In the genomic region with DNA sequence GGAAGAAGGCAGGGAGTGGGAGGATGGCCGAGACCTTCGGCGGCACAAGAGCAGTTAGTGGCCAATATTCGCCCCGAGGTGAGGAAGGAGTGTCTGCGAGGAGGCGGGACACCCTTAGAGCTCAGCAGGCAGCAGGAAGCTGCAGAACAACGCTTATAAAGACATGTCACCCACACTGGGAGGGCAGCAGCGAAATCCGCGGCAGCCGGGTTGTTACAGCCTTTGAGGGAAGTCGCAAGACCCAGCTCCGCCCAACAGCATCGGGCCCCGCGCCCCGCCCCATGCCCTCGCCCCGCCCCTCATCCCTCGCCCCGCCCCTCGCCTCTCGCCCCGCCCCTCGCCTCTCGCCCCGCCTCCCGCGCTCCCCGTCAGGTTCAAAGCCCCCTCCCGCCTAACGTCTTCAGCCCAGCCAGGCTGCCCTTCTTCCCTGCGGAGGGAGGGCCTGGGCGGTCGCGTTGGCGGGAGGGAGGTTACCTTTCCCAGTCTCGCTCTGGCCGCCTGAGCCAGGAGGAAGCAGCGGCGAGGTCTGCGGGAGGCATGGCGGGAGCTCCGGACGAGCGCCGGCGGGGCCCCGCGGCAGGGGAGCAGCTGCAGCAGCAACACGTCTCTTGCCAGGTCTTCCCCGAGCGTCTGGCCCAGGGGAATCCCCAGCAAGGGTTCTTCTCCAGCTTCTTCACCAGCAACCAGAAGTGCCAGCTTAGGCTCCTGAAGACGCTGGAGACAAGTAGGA, we compare ENCODE assay signal across 8 cellular contexts. TPM values are rescaled to one million over a fixed set of nuclear protein-coding genes. Genes with fewer than 3 reads are reported as not detected.
A peak's percentile ranks its signal among the peaks of the same experiment; 100 is the strongest.
DNase-seq lines count a peak whose midpoint lies in the region; ATAC-seq and TF ChIP-seq lines count a peak whose summit lies in the region.

A gene with protein sequence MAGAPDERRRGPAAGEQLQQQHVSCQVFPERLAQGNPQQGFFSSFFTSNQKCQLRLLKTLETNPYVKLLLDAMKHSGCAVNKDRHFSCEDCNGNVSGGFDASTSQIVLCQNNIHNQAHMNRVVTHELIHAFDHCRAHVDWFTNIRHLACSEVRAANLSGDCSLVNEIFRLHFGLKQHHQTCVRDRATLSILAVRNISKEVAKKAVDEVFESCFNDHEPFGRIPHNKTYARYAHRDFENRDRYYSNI (plus strand): TSS at position 403 of the 730 bp plus-strand sequence. CDS start 135 bp downstream, at position 538.

- H3K4me3 ChIP-seq in epithelial cell of proximal tubule (ENCODE audit: low read depth, low read length) (peak within 1 kb of the TSS; percentile 77), mucosa of rectum (ENCODE audit: low read length in 2 of 2) (peak within 1 kb of the TSS; percentile 75 to 94)

- H3K27ac ChIP-seq in mucosa of rectum (ENCODE audit: low read depth in 2 of 2, low read length in 2 of 2) = peak within 1 kb of the TSS; percentile 94 to 97

- TF ChIP-seq EP300 in Ishikawa (IDR thresholded peaks at IDR 0.05; ENCODE audit: borderline replicate concordance) = peak; percentile 45; the same call in 1 of the 2 replicates

- H3K27me3 ChIP-seq in mucosa of rectum (ENCODE audit: control insufficient read depth in 2 of 2, insufficient read depth in 2 of 2, low read length in 2 of 2) = no peaks in the 10 kb centered on the region

- peak within 1 kb of the TSS; percentile 86 to 99 for H3K9ac ChIP-seq in mucosa of rectum (ENCODE audit: low read depth in 1 of 2, low read length in 2 of 2)

- H3K36me3 ChIP-seq in mucosa of rectum (ENCODE audit: control insufficient read depth in 2 of 2, insufficient read depth in 2 of 2, low read length in 2 of 2) = no peaks in the 10 kb centered on the region

- peak; percentile 86 for ATAC-seq in GM21619 (IDR thresholded peaks at IDR 0.05; ENCODE audit: unreplicated experiment)

- H3K4me1 ChIP-seq in mucosa of rectum (ENCODE audit: control insufficient read depth in 2 of 2, insufficient read depth in 2 of 2, low read length in 2 of 2) = peaks cover 10 to 16% of the 10 kb centered on the region in 2 donors

- TF ChIP-seq CTCF in epithelial cell of proximal tubule (conservative IDR thresholded peaks at IDR 0.05; ENCODE audit: low read depth, low read length) = no peak

- no peak for TF ChIP-seq RAD21 in Ishikawa (IDR thresholded peaks at IDR 0.05; ENCODE audit: low read depth)

- peak; percentile 86 for DNase-seq in DMS153 (lab: John Stamatoyannopoulos, UW)
- DNase-seq in OCI-M2 (lab: John Stamatoyannopoulos, UW; ENCODE audit: unreplicated experiment) = peak; percentile 58
- DNase-seq in activated T-cell treated with anti-CD3 and anti-CD28 coated beads for 48 hours (ENCODE audit: low read depth) = peak; percentile 79
- DNase-seq in epithelial cell of proximal tubule (ENCODE audit: low read depth) = peak; percentile 41
- DNase-seq in stimulated activated CD8-positive, alpha-beta memory T cell treated with anti-CD3 and anti-CD28 coated beads, Interleukin-4, amount 100 ng/mL, for 4 hours (ENCODE audit: low read depth in 2 of 2, low spot score in 1 of 2) = peak; percentile 67 to 77

- no peaks in the 10 kb centered on the region for H3K9me3 ChIP-seq in mucosa of rectum (ENCODE audit: control insufficient read depth in 2 of 2, low read length in 2 of 2)

TF ChIP-seq in Ishikawa, 13 proteins besides CTCF, POLR2A, EP300 and RAD21:
- TF ChIP-seq YY1 (IDR thresholded peaks at IDR 0.05; ENCODE audit: low read depth) = peak; percentile 78
- TF ChIP-seq FOXM1 (IDR thresholded peaks at IDR 0.05; ENCODE audit: borderline replicate concordance, low read depth) = no peak
- TF ChIP-seq CEBPB (IDR thresholded peaks at IDR 0.05) = no peak
- TF ChIP-seq, protein P1, sequence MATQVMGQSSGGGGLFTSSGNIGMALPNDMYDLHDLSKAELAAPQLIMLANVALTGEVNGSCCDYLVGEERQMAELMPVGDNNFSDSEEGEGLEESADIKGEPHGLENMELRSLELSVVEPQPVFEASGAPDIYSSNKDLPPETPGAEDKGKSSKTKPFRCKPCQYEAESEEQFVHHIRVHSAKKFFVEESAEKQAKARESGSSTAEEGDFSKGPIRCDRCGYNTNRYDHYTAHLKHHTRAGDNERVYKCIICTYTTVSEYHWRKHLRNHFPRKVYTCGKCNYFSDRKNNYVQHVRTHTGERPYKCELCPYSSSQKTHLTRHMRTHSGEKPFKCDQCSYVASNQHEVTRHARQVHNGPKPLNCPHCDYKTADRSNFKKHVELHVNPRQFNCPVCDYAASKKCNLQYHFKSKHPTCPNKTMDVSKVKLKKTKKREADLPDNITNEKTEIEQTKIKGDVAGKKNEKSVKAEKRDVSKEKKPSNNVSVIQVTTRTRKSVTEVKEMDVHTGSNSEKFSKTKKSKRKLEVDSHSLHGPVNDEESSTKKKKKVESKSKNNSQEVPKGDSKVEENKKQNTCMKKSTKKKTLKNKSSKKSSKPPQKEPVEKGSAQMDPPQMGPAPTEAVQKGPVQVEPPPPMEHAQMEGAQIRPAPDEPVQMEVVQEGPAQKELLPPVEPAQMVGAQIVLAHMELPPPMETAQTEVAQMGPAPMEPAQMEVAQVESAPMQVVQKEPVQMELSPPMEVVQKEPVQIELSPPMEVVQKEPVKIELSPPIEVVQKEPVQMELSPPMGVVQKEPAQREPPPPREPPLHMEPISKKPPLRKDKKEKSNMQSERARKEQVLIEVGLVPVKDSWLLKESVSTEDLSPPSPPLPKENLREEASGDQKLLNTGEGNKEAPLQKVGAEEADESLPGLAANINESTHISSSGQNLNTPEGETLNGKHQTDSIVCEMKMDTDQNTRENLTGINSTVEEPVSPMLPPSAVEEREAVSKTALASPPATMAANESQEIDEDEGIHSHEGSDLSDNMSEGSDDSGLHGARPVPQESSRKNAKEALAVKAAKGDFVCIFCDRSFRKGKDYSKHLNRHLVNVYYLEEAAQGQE (IDR thresholded peaks at IDR 0.05; ENCODE audit: low read depth) = no peak
- TF ChIP-seq, protein P2, sequence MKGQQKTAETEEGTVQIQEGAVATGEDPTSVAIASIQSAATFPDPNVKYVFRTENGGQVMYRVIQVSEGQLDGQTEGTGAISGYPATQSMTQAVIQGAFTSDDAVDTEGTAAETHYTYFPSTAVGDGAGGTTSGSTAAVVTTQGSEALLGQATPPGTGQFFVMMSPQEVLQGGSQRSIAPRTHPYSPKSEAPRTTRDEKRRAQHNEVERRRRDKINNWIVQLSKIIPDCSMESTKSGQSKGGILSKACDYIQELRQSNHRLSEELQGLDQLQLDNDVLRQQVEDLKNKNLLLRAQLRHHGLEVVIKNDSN (IDR thresholded peaks at IDR 0.05) = peak; percentile 13; the same call in 1 of the 2 replicates
- TF ChIP-seq TAF1 (IDR thresholded peaks at IDR 0.05; ENCODE audit: low read depth) = peak; percentile 96
- peak; percentile 48; the same call in 1 of the 2 replicates for TF ChIP-seq NFIC (IDR thresholded peaks at IDR 0.05)
- no peak for TF ChIP-seq ZBTB7A (IDR thresholded peaks at IDR 0.05; ENCODE audit: low read depth)
- no peak; the same call in 1 of the 2 replicates for TF ChIP-seq TEAD4 (IDR thresholded peaks at IDR 0.05)
- peak; percentile 74 for TF ChIP-seq EGR1 (IDR thresholded peaks at IDR 0.05)
- no peak for TF ChIP-seq CREB1 (IDR thresholded peaks at IDR 0.05; ENCODE audit: low read depth)
- TF ChIP-seq, protein P3, sequence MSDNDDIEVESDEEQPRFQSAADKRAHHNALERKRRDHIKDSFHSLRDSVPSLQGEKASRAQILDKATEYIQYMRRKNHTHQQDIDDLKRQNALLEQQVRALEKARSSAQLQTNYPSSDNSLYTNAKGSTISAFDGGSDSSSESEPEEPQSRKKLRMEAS (IDR thresholded peaks at IDR 0.05) = peak; percentile 83
- TF ChIP-seq TCF12 (IDR thresholded peaks at IDR 0.05; ENCODE audit: low read depth) = peak; percentile 49; the same call in 1 of the 2 replicates
TF ChIP-seq in Ishikawa: peak in this region for 7.

RNA-seq across cellular contexts. Expression of the gene that starts here (rescaled TPM):
- total RNA-seq in epithelial cell of proximal tubule = 8.4 and 19.2 TPM in 2 replicates

Comparison
In these comparisons a context has a peak if more than half of its experiments do, and no peak if none do; other contexts are left out.
1. Peak in every context shown above with its lines: DNase-seq, ATAC-seq, H3K4me3 ChIP-seq and H3K27ac ChIP-seq.